Comparison of ENCODE assay signal across 11 cellular contexts in the genomic region with DNA sequence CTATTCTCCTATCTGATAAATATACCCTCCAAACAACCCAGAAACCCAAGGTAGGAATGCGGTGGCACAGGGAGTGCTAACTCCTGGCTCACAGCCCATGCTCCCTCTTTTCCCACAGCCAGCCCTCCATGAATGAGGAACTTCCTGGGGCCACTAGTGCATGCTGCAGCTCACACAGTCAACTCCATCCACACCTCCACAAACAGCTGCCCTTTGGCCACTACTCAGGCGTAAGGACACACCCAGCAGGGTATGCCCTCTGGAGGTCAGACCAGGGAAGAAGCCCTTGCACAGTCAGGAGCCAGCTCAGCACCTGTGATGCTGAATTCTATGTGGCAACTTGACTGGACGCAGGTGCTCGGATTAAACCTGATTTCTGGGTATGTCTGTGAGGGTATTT.
DNase-seq lines count a peak whose midpoint lies in the region; ATAC-seq and TF ChIP-seq lines count a peak whose summit lies in the region.
"Had no signal": no experiment of that assay in that cellular context is flagged by ENCODE, and none has a peak within 500 bp of the region (broad histone marks: within the 10 kb centered on the region; RNA-seq: fewer than 3 reads in every experiment).

No MANE protein-coding gene starts in this region.

- peaks cover 34% of the 10 kb centered on the region for H3K4me1 Mint-ChIP-seq in chondrocyte (ENCODE audit: low read depth)

- TF ChIP-seq CTCF in chondrocyte (IDR thresholded peaks at IDR 0.05), result no peak

- peak; percentile 53 for ATAC-seq in GM19351 (IDR thresholded peaks at IDR 0.05; ENCODE audit: unreplicated experiment)
- peak; percentile 100 for ATAC-seq in left colon
- no peak for ATAC-seq in GM18517 (IDR thresholded peaks at IDR 0.05; ENCODE audit: unreplicated experiment)

- H3K27me3 Mint-ChIP-seq in chondrocyte (ENCODE audit: low read depth), result no peaks in the 10 kb centered on the region

- DNase-seq in COLO668 (lab: John Stamatoyannopoulos, UW; ENCODE audit: unreplicated experiment) (peak; percentile 26), RPMI8226 (peak; percentile 68), left colon (peak; percentile 56 to 74), chondrocyte (ENCODE audit: low spot score) (no peak), NCI-H1436 (lab: John Stamatoyannopoulos, UW) (no peak)
- DNase-seq in stimulated activated CD4-positive, alpha-beta T cell treated with anti-CD3 and anti-CD28 coated beads, Interleukin-1b, Interleukin-23, amount 100 ng/mL, for 48 hours, result no peak
- DNase-seq: amygdala, NCI-H1092 treated with DMSO at 0.1 percent for 48 hours, T-helper 9 cell had no signal

- no peaks in the 10 kb centered on the region for H3K36me3 Mint-ChIP-seq in chondrocyte (ENCODE audit: low read depth)

- no peak overlapping the region for H3K4me3 Mint-ChIP-seq in chondrocyte (ENCODE audit: unreplicated experiment)

- H3K9me3 Mint-ChIP-seq in chondrocyte (ENCODE audit: low read depth), result no peaks in the 10 kb centered on the region

- intact Hi-C loops in left colon (cut with DNase I, micrococcal nuclease), result no loop called here

- no peak overlapping the region for H3K27ac Mint-ChIP-seq in chondrocyte (ENCODE audit: unreplicated experiment)

Comparison
In these comparisons a context has a peak if more than half of its experiments do, and no peak if none do; other contexts are left out.
1. DNase-seq: peak in COLO668 (single experiment), RPMI8226 (single experiment) and left colon (2 of 2); none in chondrocyte (single experiment), stimulated activated CD4-positive, alpha-beta T cell treated with anti-CD3 and anti-CD28 coated beads, Interleukin-1b, Interleukin-23, amount 100 ng/mL, for 48 hours (single experiment) and NCI-H1436 (single experiment).